In genomic region chr12:132235116-132235820, GRCh38 we compare ENCODE assay signal across 20 cellular contexts.
DNase-seq lines count a peak whose midpoint lies in the region; ATAC-seq, FAIRE-seq and TF ChIP-seq lines count a peak whose summit lies in the region.
"Had no signal": no experiment of that assay in that cellular context is flagged by ENCODE, and none has a peak within 500 bp of the region (broad histone marks: within the 10 kb centered on the region; RNA-seq: fewer than 3 reads in every experiment).

No MANE protein-coding gene starts in this region.

- no TSS peak for BruUV-seq in Panc1 (replicated peaks; lab: Mats Ljungman, UMichigan)

- no peak for TF ChIP-seq POLR2A in sigmoid colon (IDR thresholded peaks at IDR 0.05)

- POLR2A ChIA-PET in Panc1 (lab: Charles Lee), result no interaction called here

- H3K36me3 ChIP-seq in Panc1 (ENCODE audit: control insufficient read depth, insufficient read depth, low read length) (no peaks in the 10 kb centered on the region), kidney (ENCODE audit: control insufficient read depth in 1 of 2, insufficient read depth in 2 of 2, low read length in 2 of 2) (no peaks in the 10 kb centered on the region), sigmoid colon (no peaks in the 10 kb centered on the region), MG63 (no peaks in the 10 kb centered on the region)
- H3K36me3 ChIP-seq: BLaER1 treated with 17β-estradiol and CSF1 and Interleukin-3, amounts not matched to agents 10 nM and 100 nM had no signal

- no peak overlapping the region for H3K27ac ChIP-seq in Panc1 (ENCODE audit: low read length)
- no peak overlapping the region for H3K27ac ChIP-seq in kidney (ENCODE audit: low read depth in 2 of 2, low read length in 2 of 2)
- H3K27ac ChIP-seq in sigmoid colon, result no peak overlapping the region
- H3K27ac ChIP-seq: BLaER1 treated with 17β-estradiol and CSF1 and Interleukin-3, amounts not matched to agents 10 nM and 100 nM; HL-60 had no signal

- 89 to 92% methylated on average over 25 of the region's 25 CpGs for WGBS in sigmoid colon, 2 donors

- H3K27me3 Mint-ChIP-seq in activated naive CD4-positive, alpha-beta T cell treated with anti-CD3 and anti-CD28 coated beads, Interleukin-2, amount 10 ng/mL, durations not matched to agents 7 days and 5 days, result no peaks in the 10 kb centered on the region
- H3K27me3 Mint-ChIP-seq: B cell had no signal

- ATAC-seq in Panc1, result 0 out of 2 replicates have a peak, but pooled peaks have one; percentile 49
- ATAC-seq in HG03565 (IDR thresholded peaks at IDR 0.05; ENCODE audit: unreplicated experiment), result no peak
- ATAC-seq: CD8-positive, alpha-beta T cell; GM12878 had no signal

- H3K9me3 ChIP-seq in Panc1 (ENCODE audit: control insufficient read depth, insufficient read depth, low read depth, low read length) (no peaks in the 10 kb centered on the region), kidney (ENCODE audit: control insufficient read depth in 1 of 2, low read length in 2 of 2) (no peaks in the 10 kb centered on the region), sigmoid colon (no peaks in the 10 kb centered on the region), MG63 (no peaks in the 10 kb centered on the region)
- H3K9me3 ChIP-seq: BLaER1 treated with 17β-estradiol and CSF1 and Interleukin-3, amounts not matched to agents 10 nM and 100 nM had no signal

- H3K9ac ChIP-seq in kidney (ENCODE audit: low read length in 2 of 2), result no peak overlapping the region
- H3K9ac ChIP-seq: BLaER1 treated with 17β-estradiol and CSF1 and Interleukin-3, amounts not matched to agents 10 nM and 100 nM had no signal

- CTCF ChIA-PET in activated naive CD4-positive, alpha-beta T cell treated with anti-CD3 and anti-CD28 coated beads, Interleukin-2, amount 10 ng/mL, durations not matched to agents 7 days and 5 days (lab: Charles Lee), result no interaction called here
- CTCF ChIA-PET in Panc1 (lab: Charles Lee), result no interaction called here

- intact Hi-C loops in Panc1 (cut with micrococcal nuclease; ENCODE audit: unreplicated experiment), result no loop called here
- intact Hi-C loops in kidney (cut with DNase I), result no loop called here
- intact Hi-C loops in sigmoid colon (cut with DNase I), result no loop called here

- no peak for TF ChIP-seq EP300 in sigmoid colon (IDR thresholded peaks at IDR 0.05)

- FAIRE-seq in kidney (lab: Jason Lieb, UNC), result no peak
- FAIRE-seq: GM12878, GM19239, H1 had no signal

- TF ChIP-seq CTCF in Panc1 (IDR thresholded peaks at IDR 0.05) (no peak), kidney (IDR thresholded peaks at IDR 0.05; ENCODE audit: borderline replicate concordance, extremely low read depth, insufficient read depth) (no peak), sigmoid colon (IDR thresholded peaks at IDR 0.05) (no peak)

- peak overlapping the region; percentile 68 for H3K27ac Mint-ChIP-seq in activated naive CD4-positive, alpha-beta T cell treated with anti-CD3 and anti-CD28 coated beads, Interleukin-2, amount 10 ng/mL, durations not matched to agents 7 days and 5 days
- H3K27ac Mint-ChIP-seq: B cell; CD8-positive, alpha-beta T cell; H9 had no signal

- H3K36me3 Mint-ChIP-seq in activated naive CD4-positive, alpha-beta T cell treated with anti-CD3 and anti-CD28 coated beads, Interleukin-2, amount 10 ng/mL, durations not matched to agents 7 days and 5 days, result no peaks in the 10 kb centered on the region
- H3K36me3 Mint-ChIP-seq: CD8-positive, alpha-beta T cell had no signal

- DNase-seq in activated naive CD4-positive, alpha-beta T cell treated with anti-CD3 and anti-CD28 coated beads, Interleukin-2, amount 10 ng/mL, durations not matched to agents 7 days and 5 days, result no peak
- no peak for DNase-seq in activated naive CD4-positive, alpha-beta T cell treated with Interleukin-2 at 50 U/mL for 16 hours
- DNase-seq in Panc1 (ENCODE audit: low read depth, low spot score) (no peak), kidney (peak; percentile 38), sigmoid colon (peak; percentile 37), MG63 (no peak), activated T-cell treated with anti-CD3 and anti-CD28 coated beads for 4 hours (no peak)
- DNase-seq: Calu3; CD8-positive, alpha-beta T cell; DND-41; EL; H9; IMR-90 had no signal

- peaks cover 12% of the 10 kb centered on the region for H3K9me3 Mint-ChIP-seq in activated naive CD4-positive, alpha-beta T cell treated with anti-CD3 and anti-CD28 coated beads, Interleukin-2, amount 10 ng/mL, durations not matched to agents 7 days and 5 days
- H3K9me3 Mint-ChIP-seq: CD8-positive, alpha-beta T cell had no signal

- no peak overlapping the region for H3K4me3 Mint-ChIP-seq in activated naive CD4-positive, alpha-beta T cell treated with anti-CD3 and anti-CD28 coated beads, Interleukin-2, amount 10 ng/mL, durations not matched to agents 7 days and 5 days
- H3K4me3 Mint-ChIP-seq: B cell; CD8-positive, alpha-beta T cell; H9 had no signal

- H3K4me1 Mint-ChIP-seq in activated naive CD4-positive, alpha-beta T cell treated with anti-CD3 and anti-CD28 coated beads, Interleukin-2, amount 10 ng/mL, durations not matched to agents 7 days and 5 days, result no peaks in the 10 kb centered on the region
- H3K4me1 Mint-ChIP-seq: B cell, H9 had no signal

- in situ Hi-C loops in Panc1 (cut with HindIII; ENCODE audit: low pct_unique_long_range_greater_than_20kb, low sequenced_read_pairs), result no loop called here

- no peaks in the 10 kb centered on the region; the same call in 1 of the 2 replicates for H3K27me3 ChIP-seq in Panc1 (ENCODE audit: control insufficient read depth, insufficient read depth, low read length)
- H3K27me3 ChIP-seq in sigmoid colon, result peaks cover 0 to 13% (median 4%) of the 10 kb centered on the region in 3 donors
- H3K27me3 ChIP-seq in MG63, result peaks cover 17% of the 10 kb centered on the region

- H3K4me3 ChIP-seq in Panc1 (ENCODE audit: low read depth in 2 of 2, low read length in 2 of 2) (no peak overlapping the region), kidney (ENCODE audit: low read length in 2 of 2) (no peak overlapping the region), sigmoid colon (no peak overlapping the region), MG63 (no peak overlapping the region)
- H3K4me3 ChIP-seq: BLaER1 treated with 17β-estradiol and CSF1 and Interleukin-3, amounts not matched to agents 10 nM and 100 nM; GM12878 had no signal

- H3K4me1 ChIP-seq in Panc1 (ENCODE audit: control insufficient read depth, insufficient read depth, low read length) (no peaks in the 10 kb centered on the region), kidney (ENCODE audit: control insufficient read depth in 1 of 2, insufficient read depth in 1 of 2, low read depth in 1 of 2, low read length in 2 of 2) (peaks cover 0 to 2% of the 10 kb centered on the region in 2 donors), sigmoid colon (no peaks in the 10 kb centered on the region)

Comparison
In these comparisons a context has a peak if more than half of its experiments do, and no peak if none do; other contexts are left out.
1. DNase-seq: peak in kidney (single experiment) and sigmoid colon (single experiment); none in activated naive CD4-positive, alpha-beta T cell treated with anti-CD3 and anti-CD28 coated beads, Interleukin-2, amount 10 ng/mL, durations not matched to agents 7 days and 5 days (single experiment), activated naive CD4-positive, alpha-beta T cell treated with Interleukin-2 at 50 U/mL for 16 hours (single experiment), Panc1 (single experiment), MG63 (single experiment) and activated T-cell treated with anti-CD3 and anti-CD28 coated beads for 4 hours (single experiment).